ENCODE assay signal across 8 cellular contexts in the genomic region with DNA sequence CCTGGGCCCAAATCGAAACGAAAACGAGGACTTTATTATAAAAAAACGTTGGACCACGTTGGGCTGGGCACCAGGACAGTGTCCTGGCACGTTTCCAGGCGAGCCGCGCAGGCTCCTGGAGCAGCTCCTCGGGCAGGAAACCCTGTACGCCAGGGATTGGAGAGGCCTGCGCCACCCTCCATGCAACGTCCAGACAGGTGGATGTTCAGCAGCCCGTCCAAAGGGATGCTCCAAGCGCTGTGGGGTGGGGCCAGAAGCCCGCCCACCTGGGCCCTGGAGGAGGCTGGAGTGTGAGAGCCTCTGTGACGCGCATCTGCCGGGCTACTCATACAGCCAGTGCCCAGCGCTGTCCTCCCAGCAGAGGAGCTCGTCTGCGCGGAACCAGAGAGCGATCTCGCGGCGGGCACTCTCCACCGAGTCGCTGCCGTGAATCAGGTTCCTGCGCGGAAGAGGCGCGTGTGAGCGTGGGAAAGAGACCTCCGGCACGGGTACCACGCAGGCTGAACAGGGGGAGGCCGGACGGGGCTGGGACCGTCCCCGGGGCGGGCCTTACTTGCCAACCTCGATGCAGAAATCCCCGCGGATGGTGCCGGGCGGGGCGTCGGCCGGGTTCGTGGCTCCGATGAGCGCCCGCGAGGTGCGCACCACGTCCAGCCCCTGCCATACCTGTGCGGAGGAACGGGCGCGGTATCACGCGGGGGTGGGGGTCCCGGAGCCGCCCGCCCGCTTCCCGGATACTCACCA. TPM values are rescaled to one million over a fixed set of nuclear protein-coding genes. Genes with fewer than 3 reads are reported as not detected.
DNase-seq lines count a peak whose midpoint lies in the region; ATAC-seq and TF ChIP-seq lines count a peak whose summit lies in the region.

No MANE protein-coding gene starts in this region.

- DNase-seq in C1 segment of cervical spinal cord (lab: John Stamatoyannopoulos, UW): peak in 10 of 14 donors; percentile 18 to 72 (median 48)
- peak; percentile 55 for DNase-seq in WERI-Rb-1
- DNase-seq in choroid plexus epithelial cell (ENCODE audit: low read depth): no peak
- DNase-seq in left lobe of liver (ENCODE audit: low spot score): peak; percentile 79
- DNase-seq in stimulated activated CD4-positive, alpha-beta T cell treated with anti-CD3 and anti-CD28 coated beads, Interleukin-4, amount 100 ng/mL, for 24 hours: peak; percentile 60

- no peaks in the 10 kb centered on the region for H3K9me3 ChIP-seq in WERI-Rb-1 (ENCODE audit: severe bottlenecking)

- H3K4me3 ChIP-seq in WERI-Rb-1 (ENCODE audit: low read depth, low read length) (peak overlapping the region; percentile 77), choroid plexus epithelial cell (ENCODE audit: low read depth, low read length) (peak overlapping the region; percentile 83)

- H3K27me3 ChIP-seq in WERI-Rb-1 (ENCODE audit: insufficient read depth, low read depth, severe bottlenecking): no peaks in the 10 kb centered on the region

- H3K27ac ChIP-seq in WERI-Rb-1: peak overlapping the region; percentile 87

- TF ChIP-seq EP300 in Ishikawa (IDR thresholded peaks at IDR 0.05; ENCODE audit: borderline replicate concordance): no peak

- TF ChIP-seq RAD21 in Ishikawa (IDR thresholded peaks at IDR 0.05; ENCODE audit: low read depth): no peak

- TF ChIP-seq CTCF in WERI-Rb-1 (IDR thresholded peaks at IDR 0.05; ENCODE audit: low read depth, low read length): no peak
- no peak for TF ChIP-seq CTCF in choroid plexus epithelial cell (conservative IDR thresholded peaks at IDR 0.05; ENCODE audit: low read depth, low read length)

- ATAC-seq in left lobe of liver: peak; percentile 21
- no peak for ATAC-seq in HG03342 (IDR thresholded peaks at IDR 0.05; ENCODE audit: unreplicated experiment)
- ATAC-seq in HG02852 (IDR thresholded peaks at IDR 0.05; ENCODE audit: unreplicated experiment): no peak

- peaks cover 66% of the 10 kb centered on the region for H3K36me3 ChIP-seq in WERI-Rb-1

TF ChIP-seq in Ishikawa, 13 proteins besides CTCF, POLR2A, EP300 and RAD21:
- peak; percentile 58 for TF ChIP-seq NFIC (IDR thresholded peaks at IDR 0.05)
- TF ChIP-seq TEAD4 (IDR thresholded peaks at IDR 0.05): no peak

RNA-seq across cellular contexts. Expression of a gene that starts 0.8 kb away (rescaled TPM):
- 30.9 TPM for total RNA-seq in left lobe of liver

RNA-seq across cellular contexts. Expression of a gene that starts 2.1 kb away (rescaled TPM):
- total RNA-seq in left lobe of liver: 6.8 TPM

RNA-seq across cellular contexts. Expression of a gene that starts 2.4 kb away (rescaled TPM):
- total RNA-seq in left lobe of liver: 61.4 TPM

RNA-seq across cellular contexts. Expression of a gene that starts 11.9 kb away (rescaled TPM):
- 49.1 TPM for total RNA-seq in left lobe of liver

RNA-seq across cellular contexts. Expression of a gene that starts 12.3 kb away (rescaled TPM):
- 37.9 TPM for total RNA-seq in left lobe of liver
